ENCODE assay signal across 19 cellular contexts in the genomic region with DNA sequence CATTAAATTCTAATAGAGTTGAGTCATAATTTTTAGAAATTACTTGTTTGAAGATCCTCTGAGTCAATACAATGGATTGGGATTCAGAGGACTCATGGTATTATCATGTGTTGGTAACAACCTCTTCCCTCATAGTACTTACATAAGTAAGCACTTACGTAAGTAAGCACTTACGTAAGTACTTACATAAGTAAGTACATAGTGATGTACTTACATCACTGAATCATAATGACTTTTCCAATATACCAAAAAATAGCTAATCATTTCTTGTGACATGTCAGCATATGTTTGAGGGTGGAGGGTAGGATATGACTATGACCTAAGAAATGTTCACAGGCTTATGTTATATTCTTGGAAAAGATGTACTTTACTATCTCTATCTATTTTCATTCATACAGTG.
DNase-seq lines count a peak whose midpoint lies in the region; TF ChIP-seq lines count a peak whose summit lies in the region.
"Had no signal": no experiment of that assay in that cellular context is flagged by ENCODE, and none has a peak within 500 bp of the region (broad histone marks: within the 10 kb centered on the region; RNA-seq: fewer than 3 reads in every experiment).

No MANE protein-coding gene starts in this region.

- no peak overlapping the region for H3K27ac Mint-ChIP-seq in Caco-2 (ENCODE audit: unreplicated experiment)
- H3K27ac Mint-ChIP-seq: IgD-negative memory B cell, nephron, T-cell had no signal

- no peaks in the 10 kb centered on the region for H3K4me1 ChIP-seq in effector memory CD4-positive, alpha-beta T cell (ENCODE audit: control insufficient read depth, insufficient read depth, low read length, poor library complexity, severe bottlenecking)
- H3K4me1 ChIP-seq in Caco-2: no peaks in the 10 kb centered on the region
- H3K4me1 ChIP-seq in tibial nerve: no peaks in the 10 kb centered on the region
- H3K4me1 ChIP-seq: ascending aorta, suprapubic skin had no signal

- CTCF ChIA-PET in Caco-2 (lab: Charles Lee): no interaction called here

- BruUV-seq in Caco-2 (replicated peaks; lab: Mats Ljungman, UMichigan): no TSS peak

- POLR2A ChIA-PET in Caco-2 (lab: Charles Lee): no interaction called here

- no peak overlapping the region for H3K4me3 Mint-ChIP-seq in Caco-2 (ENCODE audit: unreplicated experiment)
- H3K4me3 Mint-ChIP-seq: IgD-negative memory B cell, nephron, T-cell had no signal

- H3K4me1 Mint-ChIP-seq in Caco-2 (ENCODE audit: low read depth, unreplicated experiment): no peaks in the 10 kb centered on the region
- H3K4me1 Mint-ChIP-seq: IgD-negative memory B cell, nephron, T-cell had no signal

- H3K9me3 ChIP-seq in effector memory CD4-positive, alpha-beta T cell (ENCODE audit: control insufficient read depth, low read length): no peaks in the 10 kb centered on the region
- H3K9me3 ChIP-seq in Caco-2: no peaks in the 10 kb centered on the region
- no peaks in the 10 kb centered on the region for H3K9me3 ChIP-seq in tibial nerve
- H3K9me3 ChIP-seq: ascending aorta, suprapubic skin had no signal

- DNase-seq in EH (ENCODE audit: low read depth): peak; percentile 97
- peak; percentile 6 for DNase-seq in MV-4-11 (lab: John Stamatoyannopoulos, UW)
- peak; percentile 96 for DNase-seq in epithelial cell of esophagus (ENCODE audit: low read depth)
- DNase-seq in non-pigmented ciliary epithelial cell (ENCODE audit: low read depth): peak; percentile 90
- DNase-seq in effector memory CD4-positive, alpha-beta T cell: no peak
- no peak for DNase-seq in NCI-H1694 treated with DMSO at 0.1 percent for 48 hours (lab: John Stamatoyannopoulos, UW)
- no peak for DNase-seq in Caco-2
- DNase-seq in tibial nerve (ENCODE audit: low spot score in 2 of 2): no peak
- DNase-seq: activated effector memory CD4-positive, alpha-beta T cell treated with Interleukin-2 at 50 U/mL for 16 hours; GOT3; NCI-H1092; NCI-H774; stimulated activated CD4-positive, alpha-beta T cell treated with anti-CD3 and anti-CD28 coated beads, Interleukin-1b, Interleukin-23, amount 100 ng/mL, for 48 hours; T-cell had no signal

- H3K27me3 ChIP-seq in effector memory CD4-positive, alpha-beta T cell (replicated peaks; ENCODE audit: control insufficient read depth, insufficient read depth, low read length, poor library complexity, severe bottlenecking): no peaks in the 10 kb centered on the region
- H3K27me3 ChIP-seq in Caco-2 (replicated peaks; ENCODE audit: control insufficient read depth, insufficient read depth, low read length): no peaks in the 10 kb centered on the region
- no peaks in the 10 kb centered on the region for H3K27me3 ChIP-seq in tibial nerve
- H3K27me3 ChIP-seq: ascending aorta, suprapubic skin had no signal

- H3K4me3 ChIP-seq in epithelial cell of esophagus (ENCODE audit: low read length): no peak overlapping the region
- no peak overlapping the region for H3K4me3 ChIP-seq in effector memory CD4-positive, alpha-beta T cell (ENCODE audit: insufficient read depth, low read depth, low read length, poor library complexity, severe bottlenecking)
- H3K4me3 ChIP-seq in Caco-2 (ENCODE audit: low read depth, low read length): no peak overlapping the region
- no peak overlapping the region for H3K4me3 ChIP-seq in tibial nerve
- H3K4me3 ChIP-seq: ascending aorta, GM12878, suprapubic skin had no signal

- TF ChIP-seq POLR2A in tibial nerve (IDR thresholded peaks at IDR 0.05): no peak

- TF ChIP-seq CTCF in epithelial cell of esophagus (IDR thresholded peaks at IDR 0.05; ENCODE audit: insufficient read depth, low read depth, low read length, missing control alignments) (no peak), Caco-2 (IDR thresholded peaks at IDR 0.05; ENCODE audit: insufficient read depth in 1 of 2, low read depth in 1 of 2, low read length in 1 of 2, severe bottlenecking in 1 of 2, unreplicated experiment in 1 of 2) (no peak), tibial nerve (IDR thresholded peaks at IDR 0.05) (no peak)

- H3K9me3 Mint-ChIP-seq in Caco-2 (ENCODE audit: unreplicated experiment): no peaks in the 10 kb centered on the region
- H3K9me3 Mint-ChIP-seq: nephron had no signal

- no peaks in the 10 kb centered on the region for H3K36me3 Mint-ChIP-seq in Caco-2 (ENCODE audit: insufficient read depth, unreplicated experiment)
- H3K36me3 Mint-ChIP-seq: IgD-negative memory B cell, T-cell had no signal

- intact Hi-C loops in Caco-2 (cut with micrococcal nuclease; ENCODE audit: unreplicated experiment): no loop called here

- no peaks in the 10 kb centered on the region for H3K36me3 ChIP-seq in effector memory CD4-positive, alpha-beta T cell (ENCODE audit: control insufficient read depth, insufficient read depth, low read length)
- H3K36me3 ChIP-seq in Caco-2 (ENCODE audit: control insufficient read depth, insufficient read depth, low read length) (no peaks in the 10 kb centered on the region), tibial nerve (no peaks in the 10 kb centered on the region)
- H3K36me3 ChIP-seq: ascending aorta, suprapubic skin had no signal

- no peak for TF ChIP-seq EP300 in tibial nerve (IDR thresholded peaks at IDR 0.05)

- H3K27ac ChIP-seq in effector memory CD4-positive, alpha-beta T cell (ENCODE audit: insufficient read depth, low read length, poor library complexity, severe bottlenecking): no peak overlapping the region
- H3K27ac ChIP-seq in tibial nerve: no peak overlapping the region
- H3K27ac ChIP-seq: ascending aorta, suprapubic skin had no signal

- no peaks in the 10 kb centered on the region for H3K27me3 Mint-ChIP-seq in Caco-2 (ENCODE audit: insufficient read depth, unreplicated experiment)
- H3K27me3 Mint-ChIP-seq: IgD-negative memory B cell, T-cell had no signal

- 90 to 94% methylated on average over 2 of the region's 2 CpGs for WGBS in tibial nerve, 2 donors

Comparison
In these comparisons a context has a peak if more than half of its experiments do, and no peak if none do; other contexts are left out.
1. DNase-seq: peak in EH (single experiment), MV-4-11 (single experiment), epithelial cell of esophagus (single experiment) and non-pigmented ciliary epithelial cell (single experiment); none in effector memory CD4-positive, alpha-beta T cell (0 of 3), NCI-H1694 treated with DMSO at 0.1 percent for 48 hours (single experiment), Caco-2 (0 of 2) and tibial nerve (0 of 2).